In genomic region chr2:85698184-85698879, GRCh38 we compare ENCODE assay signal across 27 cellular contexts. TPM values are rescaled to one million over a fixed set of nuclear protein-coding genes. Genes with fewer than 3 reads are reported as not detected.
DNase-seq lines count a peak whose midpoint lies in the region; ATAC-seq, FAIRE-seq and TF ChIP-seq lines count a peak whose summit lies in the region.
"Had no signal": no experiment of that assay in that cellular context is flagged by ENCODE, and none has a peak within 500 bp of the region (broad histone marks: within the 10 kb centered on the region; RNA-seq: fewer than 3 reads in every experiment).

No MANE protein-coding gene starts in this region.

- H3K9ac ChIP-seq in astrocyte (ENCODE audit: low read length): no peak overlapping the region

- H3K4me3 Mint-ChIP-seq in astrocyte (ENCODE audit: unreplicated experiment): no peak overlapping the region
- H3K4me3 Mint-ChIP-seq: activated naive CD8-positive, alpha-beta T cell; activated T-cell treated with anti-CD3 and anti-CD28 coated beads, Interleukin-2, amount 50 U/mL, for 72 hours; stimulated activated naive CD8-positive, alpha-beta T cell treated with anti-CD3 and anti-CD28 coated beads, Interleukin-15, Interleukin-2, amounts not matched to agents 100 ng/mL and 50 ng/mL, for 24 hours had no signal

- TF ChIP-seq CTCF in HL-60 (IDR thresholded peaks at IDR 0.05; ENCODE audit: insufficient read depth, low read length) (no peak), astrocyte (IDR thresholded peaks at IDR 0.05; ENCODE audit: insufficient read depth, low read depth, low read length) (no peak), neutrophil (IDR thresholded peaks at IDR 0.05) (no peak)

- H3K36me3 ChIP-seq in astrocyte (ENCODE audit: insufficient read depth, low read length): no peaks in the 10 kb centered on the region
- H3K36me3 ChIP-seq in neutrophil: no peaks in the 10 kb centered on the region
- H3K36me3 ChIP-seq: heart left ventricle had no signal

- peak overlapping the region; percentile 34 for H3K27ac Mint-ChIP-seq in astrocyte (ENCODE audit: unreplicated experiment)
- H3K27ac Mint-ChIP-seq: activated naive CD8-positive, alpha-beta T cell; activated T-cell treated with anti-CD3 and anti-CD28 coated beads, Interleukin-2, amount 50 U/mL, for 72 hours; progenitor cell of endocrine pancreas; stimulated activated naive CD8-positive, alpha-beta T cell treated with anti-CD3 and anti-CD28 coated beads, Interleukin-15, Interleukin-2, amounts not matched to agents 100 ng/mL and 50 ng/mL, for 24 hours had no signal

- H3K4me3 ChIP-seq in HL-60 (replicated peaks; ENCODE audit: insufficient read depth, low read length): no peak overlapping the region
- H3K4me3 ChIP-seq in astrocyte (ENCODE audit: insufficient read depth, low read depth, low read length): no peak overlapping the region
- peak overlapping the region; percentile 51 to 60 for H3K4me3 ChIP-seq in neutrophil (ENCODE audit: low read depth in 1 of 2, low read length in 1 of 2)
- H3K4me3 ChIP-seq: body of pancreas, coronary artery had no signal

- DNase-seq in SIG-M5 treated with dmso at 0.1 percent for 504 hours (lab: John Stamatoyannopoulos, UW; ENCODE audit: unreplicated experiment) (peak; percentile 52), SIG-M5 (lab: John Stamatoyannopoulos, UW) (no peak), HL-60 (ENCODE audit: low read depth in 1 of 2, low spot score in 1 of 2) (no peak), astrocyte (ENCODE audit: low read depth) (no peak), COR-L47 (lab: John Stamatoyannopoulos, UW) (no peak), GDM1 (lab: John Stamatoyannopoulos, UW) (no peak)
- DNase-seq: 8988T; activated CD4-positive, alpha-beta T cell treated with anti-CD3 and anti-CD28 coated beads, Interleukin-2, amount 50 U/mL, for 4 hours; activated T-cell treated with anti-CD3 and anti-CD28 coated beads, Interleukin-2, amount 50 U/mL, for 72 hours; body of pancreas; C1 segment of cervical spinal cord; HCEC 1CT; heart left ventricle; NCI-H2029; NCI-H446; NK-92 treated with Interleukin-12 subunit alpha and Interleukin-12 subunit beta, amount 100 ng/mL, for 24 hours; stimulated activated CD4-positive, alpha-beta T cell treated with anti-CD3 and anti-CD28 coated beads, Interleukin-1b, Interleukin-23, amount 100 ng/mL, for 48 hours; SW 1271; trophoblast cell had no signal

- peaks cover 32% of the 10 kb centered on the region for H3K27me3 Mint-ChIP-seq in astrocyte (ENCODE audit: low read depth, unreplicated experiment)
- H3K27me3 Mint-ChIP-seq: activated naive CD8-positive, alpha-beta T cell; stimulated activated naive CD8-positive, alpha-beta T cell treated with anti-CD3 and anti-CD28 coated beads, Interleukin-15, Interleukin-2, amounts not matched to agents 100 ng/mL and 50 ng/mL, for 24 hours had no signal

- H3K27me3 ChIP-seq in HL-60 (ENCODE audit: insufficient read depth, poor library complexity, severe bottlenecking) (no peaks in the 10 kb centered on the region), astrocyte (ENCODE audit: insufficient read depth, low read length) (peaks cover 7% of the 10 kb centered on the region), neutrophil (no peaks in the 10 kb centered on the region)
- H3K27me3 ChIP-seq: body of pancreas, heart left ventricle had no signal

- no peaks in the 10 kb centered on the region for H3K9me3 ChIP-seq in astrocyte (ENCODE audit: insufficient read depth, low read depth, low read length)
- no peaks in the 10 kb centered on the region for H3K9me3 ChIP-seq in neutrophil
- H3K9me3 ChIP-seq: body of pancreas, heart left ventricle had no signal

- H3K4me2 ChIP-seq in astrocyte (ENCODE audit: low read length): no peak overlapping the region

- H3K9me3 Mint-ChIP-seq in astrocyte (ENCODE audit: unreplicated experiment): no peaks in the 10 kb centered on the region
- H3K9me3 Mint-ChIP-seq: activated T-cell treated with anti-CD3 and anti-CD28 coated beads, Interleukin-2, amount 50 U/mL, for 72 hours; stimulated activated naive CD8-positive, alpha-beta T cell treated with anti-CD3 and anti-CD28 coated beads, Interleukin-15, Interleukin-2, amounts not matched to agents 100 ng/mL and 50 ng/mL, for 24 hours had no signal

- no peaks in the 10 kb centered on the region for H4K20me1 ChIP-seq in astrocyte (ENCODE audit: insufficient read depth, low read length)

- peaks cover 12% of the 10 kb centered on the region for H3K4me1 ChIP-seq in astrocyte (ENCODE audit: insufficient read depth, low read length)
- H3K4me1 ChIP-seq in neutrophil (ENCODE audit: control insufficient read depth in 1 of 2, insufficient read depth in 1 of 2, low read depth in 1 of 2, low read length in 1 of 2): peaks cover 36 to 67% of the 10 kb centered on the region in 2 experiments
- H3K4me1 ChIP-seq: body of pancreas had no signal

- H3K27ac ChIP-seq in HL-60 (replicated peaks) (peak overlapping the region; percentile 76), astrocyte (ENCODE audit: low read depth, low read length) (no peak overlapping the region), neutrophil (peak overlapping the region; percentile 90)
- H3K27ac ChIP-seq: body of pancreas, coronary artery had no signal

- no peak overlapping the region for H2AFZ ChIP-seq in astrocyte (ENCODE audit: low read depth, low read length)

- no peak for FAIRE-seq in astrocyte (lab: Jason Lieb, UNC)
- FAIRE-seq: GM12891 had no signal

- H3K36me3 Mint-ChIP-seq in astrocyte (ENCODE audit: low read depth, unreplicated experiment): no peaks in the 10 kb centered on the region
- H3K36me3 Mint-ChIP-seq: activated naive CD8-positive, alpha-beta T cell had no signal

- H3K4me1 Mint-ChIP-seq in astrocyte (ENCODE audit: low read depth, unreplicated experiment): peaks cover 16% of the 10 kb centered on the region

- no peak for ATAC-seq in HG02763 (IDR thresholded peaks at IDR 0.05; ENCODE audit: unreplicated experiment)
- ATAC-seq: activated T-cell treated with anti-CD3 and anti-CD28 coated beads, Interleukin-2, amount 50 U/mL, for 72 hours; body of pancreas; heart left ventricle had no signal

- no peaks in the 10 kb centered on the region for H3K79me2 ChIP-seq in astrocyte (ENCODE audit: insufficient read depth, low read length)

RNA-seq across cellular contexts. Expression of gene GNLY, which starts 4.2 kb away (rescaled TPM):
- total RNA-seq in astrocyte: not detected in 2 replicates
- total RNA-seq: progenitor cell of endocrine pancreas had no signal

RNA-seq across cellular contexts. Expression of gene SFTPB, which starts 30.3 kb away (rescaled TPM):
- not detected in 2 replicates for total RNA-seq in astrocyte
- total RNA-seq: activated T-cell treated with anti-CD3 and anti-CD28 coated beads, Interleukin-2, amount 50 U/mL, for 72 hours; body of pancreas; lower leg skin; progenitor cell of endocrine pancreas had no signal

RNA-seq across cellular contexts. Expression of gene ATOH8, which starts 55.5 kb away (rescaled TPM):
- 1.2 and 1.9 TPM in 2 replicates for total RNA-seq in astrocyte
- total RNA-seq: activated T-cell treated with anti-CD3 and anti-CD28 coated beads, Interleukin-2, amount 50 U/mL, for 72 hours had no signal

Comparison
In these comparisons a context has a peak if more than half of its experiments do, and no peak if none do; other contexts are left out.
1. H3K4me3 ChIP-seq: peak in neutrophil (2 of 2); none in HL-60 (single experiment) and astrocyte (single experiment).